In genomic region chr13:113489171-113489548, GRCh38 we compare ENCODE assay signal across 8 cellular contexts.
A peak's percentile ranks its signal among the peaks of the same experiment; 100 is the strongest.
DNase-seq lines count a peak whose midpoint lies in the region; ATAC-seq and TF ChIP-seq lines count a peak whose summit lies in the region.

No MANE protein-coding gene starts in this region.

- H3K4me3 ChIP-seq in DND-41 (ENCODE audit: low read depth in 1 of 2, low read length in 2 of 2) (peak overlapping the region; percentile 76 to 80; a peak in 3 of 4 replicates), neuron (ENCODE audit: low read length) (peak overlapping the region; percentile 59)
- peak overlapping the region; percentile 83 for H3K4me3 ChIP-seq in effector memory CD4-positive, alpha-beta T cell (ENCODE audit: insufficient read depth, low read depth, low read length, poor library complexity, severe bottlenecking)

- H3K36me3 ChIP-seq in DND-41 (ENCODE audit: insufficient read depth, low read length), result peaks cover under 1% of the 10 kb centered on the region; the same call in 1 of the 2 replicates
- H3K36me3 ChIP-seq in effector memory CD4-positive, alpha-beta T cell (ENCODE audit: control insufficient read depth, insufficient read depth, low read length), result no peaks in the 10 kb centered on the region
- no peaks in the 10 kb centered on the region for H3K36me3 ChIP-seq in neuron (ENCODE audit: insufficient read depth, low read length)

- no peak for ATAC-seq in DND-41 (ENCODE audit: insufficient read depth, low read depth)
- ATAC-seq in GM21619 (IDR thresholded peaks at IDR 0.05; ENCODE audit: unreplicated experiment), result no peak
- ATAC-seq in HG03378 (IDR thresholded peaks at IDR 0.05; ENCODE audit: unreplicated experiment), result no peak
- no peak for ATAC-seq in HG02610 (IDR thresholded peaks at IDR 0.05; ENCODE audit: unreplicated experiment)

- H3K79me2 ChIP-seq in DND-41 (ENCODE audit: insufficient read depth, low read length), result peaks cover 79% of the 10 kb centered on the region

- no peaks in the 10 kb centered on the region for H3K9me3 ChIP-seq in DND-41 (ENCODE audit: insufficient read depth, low read length, severe bottlenecking)
- no peaks in the 10 kb centered on the region for H3K9me3 ChIP-seq in effector memory CD4-positive, alpha-beta T cell (ENCODE audit: control insufficient read depth, low read length)
- H3K9me3 ChIP-seq in neuron (ENCODE audit: low read length), result no peaks in the 10 kb centered on the region

- H2AFZ ChIP-seq in DND-41 (ENCODE audit: low read depth, low read length) (no peak overlapping the region), neuron (ENCODE audit: low read depth, low read length) (peak overlapping the region; percentile 39)

- DNase-seq in DND-41, result no peak
- peak; percentile 34 for DNase-seq in NCI-H146 treated with DMSO at 0.1 percent for 48 hours (lab: John Stamatoyannopoulos, UW; ENCODE audit: unreplicated experiment)
- DNase-seq in effector memory CD4-positive, alpha-beta T cell, result no peak
- no peak for DNase-seq in COR-L47 (lab: John Stamatoyannopoulos, UW)

- H3K4me2 ChIP-seq in DND-41 (ENCODE audit: insufficient read depth, low read length), result peak overlapping the region; percentile 96

- TF ChIP-seq CTCF in DND-41 (IDR thresholded peaks at IDR 0.05; ENCODE audit: borderline replicate concordance, extremely low read depth, low read length, poor library complexity, severe bottlenecking), result no peak

- H3K27me3 ChIP-seq in DND-41 (ENCODE audit: insufficient read depth, low read length, poor library complexity) (no peaks in the 10 kb centered on the region), neuron (ENCODE audit: insufficient read depth, low read length) (no peaks in the 10 kb centered on the region)
- no peaks in the 10 kb centered on the region for H3K27me3 ChIP-seq in effector memory CD4-positive, alpha-beta T cell (replicated peaks; ENCODE audit: control insufficient read depth, insufficient read depth, low read length, poor library complexity, severe bottlenecking)

- H3K9ac ChIP-seq in DND-41 (ENCODE audit: low read depth, low read length), result peak overlapping the region; percentile 82

- H3K27ac ChIP-seq in DND-41 (ENCODE audit: low read length), result peak overlapping the region; percentile 38; the same call in 1 of the 2 replicates
- H3K27ac ChIP-seq in effector memory CD4-positive, alpha-beta T cell (ENCODE audit: insufficient read depth, low read length, poor library complexity, severe bottlenecking), result no peak overlapping the region

- peaks cover 48% of the 10 kb centered on the region for H3K4me1 ChIP-seq in DND-41 (ENCODE audit: insufficient read depth, low read length)
- peaks cover 19% of the 10 kb centered on the region for H3K4me1 ChIP-seq in effector memory CD4-positive, alpha-beta T cell (ENCODE audit: control insufficient read depth, insufficient read depth, low read length, poor library complexity, severe bottlenecking)
- peaks cover 29% of the 10 kb centered on the region for H3K4me1 ChIP-seq in neuron (ENCODE audit: insufficient read depth, low read length)

- H4K20me1 ChIP-seq in DND-41 (ENCODE audit: insufficient read depth, low read length), result peaks cover 39% of the 10 kb centered on the region
